ENCODE assay signal across 19 cellular contexts in the genomic region with DNA sequence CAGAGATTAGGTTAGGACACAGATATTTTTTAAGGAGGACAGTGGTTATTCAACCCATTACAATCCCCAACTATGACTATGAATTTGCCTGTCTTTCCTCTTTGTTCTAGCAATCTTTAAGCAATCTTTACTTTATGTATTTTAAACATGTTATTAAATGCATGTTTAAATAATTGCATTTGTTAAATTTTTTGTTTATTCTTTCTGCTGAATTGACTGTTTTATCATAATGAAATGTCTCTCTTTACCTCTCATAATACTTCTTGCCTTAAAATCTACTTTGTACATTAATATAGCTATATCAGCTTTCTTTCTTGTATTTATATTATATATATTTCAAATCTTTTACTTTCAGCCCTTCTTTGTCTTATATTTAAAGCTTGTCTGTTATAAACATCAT. TPM values are rescaled to one million over a fixed set of nuclear protein-coding genes. Genes with fewer than 3 reads are reported as not detected.
A peak's percentile ranks its signal among the peaks of the same experiment; 100 is the strongest.
DNase-seq lines count a peak whose midpoint lies in the region; ATAC-seq, FAIRE-seq and TF ChIP-seq lines count a peak whose summit lies in the region.
"Had no signal": no experiment of that assay in that cellular context is flagged by ENCODE, and none has a peak within 500 bp of the region (broad histone marks: within the 10 kb centered on the region; RNA-seq: fewer than 3 reads in every experiment).

No MANE protein-coding gene starts in this region.

- H3K9ac ChIP-seq in HCT116 (ENCODE audit: low read length) (no peak overlapping the region), K562 (ENCODE audit: insufficient read depth in 1 of 2, low read depth in 2 of 2, low read length in 2 of 2) (no peak overlapping the region), neural progenitor cell (no peak overlapping the region)
- H3K9ac ChIP-seq: KMS-11 had no signal

- H3K4me1 ChIP-seq in A549 (no peaks in the 10 kb centered on the region), HCT116 (ENCODE audit: control insufficient read depth in 1 of 2, insufficient read depth in 2 of 2, low read length in 2 of 2) (no peaks in the 10 kb centered on the region), K562 (replicated peaks in 1 of 2; ENCODE audit: control insufficient read depth in 2 of 2, insufficient read depth in 2 of 2, low read length in 2 of 2) (peaks cover 5 to 12% of the 10 kb centered on the region in 2 experiments; a peak in 3 of 5 replicates), neural progenitor cell (no peaks in the 10 kb centered on the region)
- H3K4me1 ChIP-seq: BE2C, Caco-2 had no signal

- H3K9me2 ChIP-seq in HCT116 (ENCODE audit: insufficient read depth): no peaks in the 10 kb centered on the region

- H3K4me3 ChIP-seq in A549: no peak overlapping the region
- no peak overlapping the region for H3K4me3 ChIP-seq in HCT116 (replicated peaks in 1 of 2; ENCODE audit: low read depth in 1 of 2, low read length in 2 of 2)
- no peak overlapping the region for H3K4me3 ChIP-seq in K562
- H3K4me3 ChIP-seq in neural progenitor cell: no peak overlapping the region

- H3K4me3 Mint-ChIP-seq in neural progenitor cell: no peak overlapping the region
- H3K4me3 Mint-ChIP-seq: CD4-positive, alpha-beta T cell had no signal

- H3K4me2 ChIP-seq in A549: no peak overlapping the region
- no peak overlapping the region for H3K4me2 ChIP-seq in HCT116 (ENCODE audit: low read length)
- H3K4me2 ChIP-seq in K562 (ENCODE audit: insufficient read depth, low read length): no peak overlapping the region
- no peak overlapping the region for H3K4me2 ChIP-seq in neural progenitor cell
- H3K4me2 ChIP-seq: KMS-11 had no signal

- no peaks in the 10 kb centered on the region for H3K36me3 ChIP-seq in HCT116 (ENCODE audit: control insufficient read depth in 1 of 2, insufficient read depth in 2 of 2, low read length in 2 of 2)
- H3K36me3 ChIP-seq in K562 (ENCODE audit: control insufficient read depth, insufficient read depth, low read length): peaks cover 13% of the 10 kb centered on the region; the same call in 2 of the 3 replicates
- H3K36me3 ChIP-seq in neural progenitor cell: no peaks in the 10 kb centered on the region
- H3K36me3 ChIP-seq: BE2C had no signal

- TF ChIP-seq CTCF in A549 (IDR thresholded peaks at IDR 0.05) (no peak), HCT116 (IDR thresholded peaks at IDR 0.05 in 2 of 3, conservative IDR thresholded peaks at IDR 0.05 in 1 of 3; ENCODE audit: borderline replicate concordance in 1 of 3, insufficient read depth in 1 of 3, low read depth in 2 of 3, low read length in 2 of 3) (no peak), K562 (IDR thresholded peaks at IDR 0.05 in 2 of 3, conservative IDR thresholded peaks at IDR 0.05 in 1 of 3; ENCODE audit: insufficient read depth in 2 of 3, low read depth in 1 of 3, low read length in 3 of 3) (no peak), neural progenitor cell (IDR thresholded peaks at IDR 0.05) (no peak)

- no peak overlapping the region for H3K27ac Mint-ChIP-seq in neural progenitor cell
- H3K27ac Mint-ChIP-seq: CD4-positive, alpha-beta T cell had no signal

- CTCF ChIA-PET in A549 (lab: Yijun Ruan, JAX) (no interaction called here), HCT116 (lab: Charles Lee) (no interaction called here), K562 (lab: Yijun Ruan, JAX; ENCODE audit: low intra/inter-chr PET ratio) (no interaction called here)

- POLR2A ChIA-PET in A549 (lab: Yijun Ruan, JAX): no interaction called here
- POLR2A ChIA-PET in HCT116 (lab: Charles Lee): no interaction called here
- POLR2A ChIA-PET in K562 (lab: Yijun Ruan, JAX): interaction anchor here (1.1 kb wide), 1 partner anchor 43 kb away, joined by 3 read pairs; no protein-coding TSS in a partner anchor

- DNase-seq in A549 (ENCODE audit: low read depth in 1 of 2, low spot score in 1 of 2) (no peak), HCT116 (ENCODE audit: low read depth, low spot score) (no peak), K562 (ENCODE audit: extremely low read depth in 1 of 4, low spot score in 3 of 4) (no peak), neural progenitor cell (ENCODE audit: low spot score) (no peak)
- DNase-seq: ACHN; BE2C; C1 segment of cervical spinal cord; Caco-2; CD4-positive, alpha-beta T cell; HCEC 1CT; HFFc6 had no signal

- H4K20me1 ChIP-seq in HCT116 (ENCODE audit: insufficient read depth): no peaks in the 10 kb centered on the region
- H4K20me1 ChIP-seq in K562 (replicated peaks; ENCODE audit: control insufficient read depth, insufficient read depth, low read length): no peaks in the 10 kb centered on the region
- no peaks in the 10 kb centered on the region for H4K20me1 ChIP-seq in neural progenitor cell (ENCODE audit: low read depth)

- H3K9me1 ChIP-seq in K562 (ENCODE audit: control insufficient read depth, insufficient read depth, low read length): no peaks in the 10 kb centered on the region

- H3K27me3 ChIP-seq in HCT116 (ENCODE audit: insufficient read depth, low read length) (no peaks in the 10 kb centered on the region; the same call in 1 of the 2 replicates), K562 (ENCODE audit: control insufficient read depth in 2 of 2, insufficient read depth in 2 of 2, low read length in 2 of 2) (no peaks in the 10 kb centered on the region), neural progenitor cell (no peaks in the 10 kb centered on the region)

- ATAC-seq in A549: no peak
- ATAC-seq in HCT116: no peak
- no peak for ATAC-seq in K562
- no peak for ATAC-seq in HG03280 (IDR thresholded peaks at IDR 0.05; ENCODE audit: unreplicated experiment)
- ATAC-seq in HG03097 (IDR thresholded peaks at IDR 0.05; ENCODE audit: low FRiP score, unreplicated experiment): no peak
- ATAC-seq in GM18520 (IDR thresholded peaks at IDR 0.05; ENCODE audit: unreplicated experiment): no peak

- no peaks in the 10 kb centered on the region for H3K79me2 ChIP-seq in HCT116 (ENCODE audit: insufficient read depth, low read length)
- H3K79me2 ChIP-seq in K562 (ENCODE audit: control insufficient read depth, insufficient read depth, low read length): no peaks in the 10 kb centered on the region
- H3K79me2 ChIP-seq in neural progenitor cell (ENCODE audit: low read depth): no peaks in the 10 kb centered on the region

- in situ Hi-C loops in K562 (cut with MboI): no loop called here

- RAD21 ChIA-PET in HCT116 (lab: Charles Lee; ENCODE audit: low non-redundant PET in 1 of 2, low total read pairs in 2 of 2, uncharacterized antibody in 2 of 2, unreplicated experiment in 2 of 2): no interaction called here

- no peak for TF ChIP-seq RAD21 in A549 (conservative IDR thresholded peaks at IDR 0.05 in 1 of 2, IDR thresholded peaks at IDR 0.05 in 1 of 2)
- TF ChIP-seq RAD21 in HCT116 (IDR thresholded peaks at IDR 0.05; ENCODE audit: low read depth): no peak
- no peak for TF ChIP-seq RAD21 in K562 (CRISPR knock-in tag; conservative IDR thresholded peaks at IDR 0.05 in 1 of 2, IDR thresholded peaks at IDR 0.05 in 1 of 2)

- no peak for TF ChIP-seq POLR2A in A549 (IDR thresholded peaks at IDR 0.05; ENCODE audit: low read length)
- no peak for TF ChIP-seq POLR2A in HCT116 (IDR thresholded peaks at IDR 0.05; ENCODE audit: borderline replicate concordance, extremely low read depth, insufficient read depth, insufficient read length)
- no peak for TF ChIP-seq POLR2A in K562 (conservative IDR thresholded peaks at IDR 0.05)

- no peak for FAIRE-seq in A549 (lab: Jason Lieb, UNC)
- no peak for FAIRE-seq in K562 (lab: Jason Lieb, UNC)
- FAIRE-seq: D721Med, GM12892, H54 had no signal

- no peaks in the 10 kb centered on the region for H3K36me3 Mint-ChIP-seq in neural progenitor cell

- no TSS peak for BruUV-seq in HCT116 (replicated peaks; lab: Mats Ljungman, UMichigan)
- BruUV-seq in K562 (replicated peaks; lab: Mats Ljungman, UMichigan): no TSS peak

- H2AFZ ChIP-seq in HCT116 (ENCODE audit: low read depth, low read length, poor library complexity, severe bottlenecking) (peak overlapping the region; percentile 41), K562 (ENCODE audit: low read depth, low read length) (no peak overlapping the region), neural progenitor cell (replicated peaks) (peak overlapping the region; percentile 76)

- H3K4me1 Mint-ChIP-seq in neural progenitor cell: no peaks in the 10 kb centered on the region

- H3K9me3 ChIP-seq in A549 (no peaks in the 10 kb centered on the region), HCT116 (ENCODE audit: control insufficient read depth in 1 of 2, insufficient read depth in 1 of 2, low read depth in 1 of 2, low read length in 2 of 2) (no peaks in the 10 kb centered on the region), K562 (replicated peaks; ENCODE audit: control insufficient read depth, insufficient read depth, low read depth, low read length) (no peaks in the 10 kb centered on the region), neural progenitor cell (ENCODE audit: low read depth) (no peaks in the 10 kb centered on the region)
- H3K9me3 ChIP-seq: BE2C, Caco-2 had no signal

- intact Hi-C loops in HCT116 (cut with micrococcal nuclease): no loop called here
- intact Hi-C loops in K562 (cut with micrococcal nuclease): no loop called here

- H3F3A ChIP-seq in neural progenitor cell (ENCODE audit: low read depth): no peaks in the 10 kb centered on the region

- no peak for TF ChIP-seq EP300 in A549 (IDR thresholded peaks at IDR 0.05)
- TF ChIP-seq EP300 in K562 (IDR thresholded peaks at IDR 0.05; ENCODE audit: low read length): no peak

- H3K9me3 Mint-ChIP-seq in neural progenitor cell: no peaks in the 10 kb centered on the region
- H3K9me3 Mint-ChIP-seq: HFFc6 had no signal

- H3K27ac ChIP-seq in A549 (no peak overlapping the region), HCT116 (ENCODE audit: low read depth, low read length) (no peak overlapping the region), K562 (ENCODE audit: extremely low read depth, low read depth, low read length) (peak overlapping the region; percentile 54; the same call in 1 of the 3 replicates), neural progenitor cell (no peak overlapping the region)
- H3K27ac ChIP-seq: KMS-11 had no signal

- no peaks in the 10 kb centered on the region for H3K27me3 Mint-ChIP-seq in neural progenitor cell (ENCODE audit: insufficient read depth, low read depth)

RNA-seq across cellular contexts. Expression of a gene that starts 46.1 kb away (rescaled TPM):
- polyA plus RNA-seq in A549 (2011; rRNA removed): not detected in 2 replicates
- polyA plus RNA-seq in A549 (2012; cell fraction: cytosol; rRNA removed): not detected in 2 replicates
- polyA plus RNA-seq in A549 (2012; cell fraction: nucleus; rRNA removed): not detected in 2 replicates
- not detected in 3 replicates for polyA plus RNA-seq in A549 (2017; fragmentation: RNase III; extraction: RNeasy Plus Mini Kit Qiagen cat#74134 plus additional on column Dnase treatment)
- polyA minus RNA-seq in A549 (2011; rRNA and poly(A)+ RNA removed): not detected in 2 replicates
- total RNA-seq in HCT116 (2021; ENCODE audit: unreplicated experiment): 0.15 TPM
- not detected in 2 replicates for polyA plus RNA-seq in HCT116 (2012)
- 155 and 191 TPM in 2 replicates for total RNA-seq in K562 (2011; cell fraction: chromatin; rRNA removed; ENCODE audit: low replicate concordance)
- 84.4 and 92.0 TPM in 2 replicates for total RNA-seq in K562 (2011; cell fraction: nucleolus; rRNA removed)
- total RNA-seq in K562 (2011; cell fraction: nucleoplasm; rRNA removed): 106 and 111 TPM in 2 replicates
- total RNA-seq in K562 (2014; rRNA removed): 10.1 and 11.9 TPM in 2 replicates
- total RNA-seq in K562 (2014; rRNA removed; fragmentation: Illumina TruSeq; extraction: Trizol): 22.6 and 26.2 TPM in 2 replicates
- 12.7 and 14.2 TPM in 2 replicates for total RNA-seq in K562 (2015; rRNA removed; fragmentation: Illumina TruSeq; extraction: Trizol)
- 30.0 and 33.7 TPM in 2 replicates for total RNA-seq in K562 (2021)
- 37.8 and 45.4 TPM in 2 replicates for polyA plus RNA-seq in K562 (2011; rRNA removed)
- 45.9 and 63.7 TPM in 2 replicates for polyA plus RNA-seq in K562 (2011; cell fraction: cytosol; rRNA removed)
- polyA plus RNA-seq in K562 (2011; cell fraction: nucleus; rRNA removed): 126 and 140 TPM in 2 replicates
- 15.0 and 22.9 TPM in 2 replicates for polyA plus RNA-seq in K562 (2012)
- 37.0 and 51.1 TPM in 2 replicates for polyA plus RNA-seq in K562 (2014; fragmentation: Illumina TruSeq; extraction: Trizol)
- 10 to 100 TPM; 53.4 to 74.8 TPM for polyA plus RNA-seq in K562 (2014; fragmentation: Nextera tagmentation; extraction: Ambion mirVana)
- polyA plus RNA-seq in K562 (2014; rRNA removed): 34.3 and 35.1 TPM in 2 replicates
- 54.6 and 74.7 TPM in 2 replicates for polyA minus RNA-seq in K562 (2011; rRNA and poly(A)+ RNA removed)
- 27.0 and 30.3 TPM in 2 replicates for polyA minus RNA-seq in K562 (2011; cell fraction: cytosol; rRNA and poly(A)+ RNA removed)
- polyA minus RNA-seq in K562 (2011; cell fraction: nucleus; rRNA and poly(A)+ RNA removed): 88.5 and 136 TPM in 2 replicates
- not detected in 2 replicates for total RNA-seq in neural progenitor cell (ENCODE audit: low replicate concordance)
- total RNA-seq: A172; Caco-2; CD4-positive, alpha-beta T cell; HFFc6 had no signal
